ENCODE assay signal across 23 cellular contexts in genomic region chr3:133440652-133441051, GRCh38. TPM values are rescaled to one million over a fixed set of nuclear protein-coding genes. Genes with fewer than 3 reads are reported as not detected.
"Had no signal": no experiment of that assay in that cellular context is flagged by ENCODE, and none has a peak within 500 bp of the region (broad histone marks: within the 10 kb centered on the region; RNA-seq: fewer than 3 reads in every experiment).

No MANE protein-coding gene starts in this region.

- H3K4me1 ChIP-seq: adrenal gland, neural progenitor cell, testis had no signal

- H3K9ac ChIP-seq: neural progenitor cell had no signal

- ATAC-seq: left colon; naive thymus-derived CD4-positive, alpha-beta T cell; sciatic nerve; stimulated activated memory B cell treated with anti-CD40 and anti-IgM and Interleukin-4, amounts not matched to agents 10 μg/mL and 1 μg/mL and 100 μg/mL, for 72 hours had no signal

- H3K36me3 ChIP-seq: adrenal gland, esophagus squamous epithelium, neural progenitor cell, ovary, spleen had no signal

- H3K27me3 ChIP-seq: adrenal gland, esophagus squamous epithelium, neural progenitor cell, ovary, spleen, testis had no signal

- H3K27ac ChIP-seq: adrenal gland, esophagus squamous epithelium, neural progenitor cell, ovary, testis had no signal

- H3K4me3 ChIP-seq: adrenal gland, esophagus squamous epithelium, neural progenitor cell, ovary, spleen, testis had no signal

- H3K4me2 ChIP-seq: neural progenitor cell had no signal

- H2AFZ ChIP-seq: neural progenitor cell had no signal

- DNase-seq: activated CD4-positive, alpha-beta T cell treated with anti-CD3 and anti-CD28 coated beads, Interleukin-2, amount 50 U/mL, for 1 hour; activated CD8-positive, alpha-beta memory T cell treated with anti-CD3 and anti-CD28 coated beads, Interleukin-2, amount 50 U/mL, for 4 hours; activated gamma-delta T cell; activated T-cell treated with anti-CD3 and anti-CD28 coated beads, Interleukin-2, amount 50 U/mL, for 48 hours; adrenal gland; effector memory CD4-positive, alpha-beta T cell; esophagus squamous epithelium; foreskin fibroblast; hippocampal formation; islet precursor cell; left colon; naive thymus-derived CD4-positive, alpha-beta T cell; ovary; spleen; stimulated activated CD4-positive, alpha-beta T cell treated with anti-CD3 and anti-CD28 coated beads, Interleukin-4, amount 100 ng/mL, for 4 hours; testis had no signal

- H3K9me3 ChIP-seq: adrenal gland, esophagus squamous epithelium, ovary, testis had no signal

RNA-seq across cellular contexts. Expression of gene BFSP2, which starts 40.8 kb away (rescaled TPM):
- total RNA-seq: adrenal gland; astrocyte; bronchial epithelial cell; cerebellum; esophagus squamous epithelium; left colon; lung microvascular endothelial cell; naive thymus-derived CD4-positive, alpha-beta T cell; ovary; sciatic nerve; testis had no signal
- polyA plus RNA-seq: adrenal gland, ovary had no signal
